ENCODE assay signal across 21 cellular contexts in genomic region chr20:15658295-15658694, GRCh38.
"Had no signal": no experiment of that assay in that cellular context is flagged by ENCODE, and none has a peak within 500 bp of the region (broad histone marks: within the 10 kb centered on the region; RNA-seq: fewer than 3 reads in every experiment).

No MANE protein-coding gene starts in this region.

- FAIRE-seq: bronchial epithelial cell had no signal

- H3K36me3 Mint-ChIP-seq: activated naive CD8-positive, alpha-beta T cell; memory B cell had no signal

- ATAC-seq: activated T-cell treated with anti-CD3 and anti-CD28 coated beads, Interleukin-2, amount 50 U/mL, for 4 hours; left ventricle myocardium superior; T-helper 17 cell had no signal

- H3K4me3 ChIP-seq: spleen, tibial artery had no signal

- H3K36me3 ChIP-seq: spleen, tibial artery had no signal

- H3K9me3 Mint-ChIP-seq: activated T-helper 2 cell treated with anti-CD3 and anti-CD28 coated beads, Interferon-gamma antibody, Interleukin-2, Interleukin-4, amounts not matched to agents 10 μg/mL and 5 μg/mL and 100 μg/mL, durations not matched to agents 14 hours and 24 hours and 36 hours; memory B cell; nephron progenitor cell had no signal

- DNase-seq: activated CD4-positive, alpha-beta T cell treated with anti-CD3 and anti-CD28 coated beads for 4 hours; activated CD4-positive, alpha-beta T cell treated with anti-CD3 and anti-CD28 coated beads, Interleukin-2, amount 50 U/mL, for 48 hours; activated CD4-positive, CD25-positive, alpha-beta regulatory T cell; activated CD8-positive, alpha-beta memory T cell treated with anti-CD3 and anti-CD28 coated beads, Interleukin-2, amount 50 U/mL, for 48 hours; activated naive CD4-positive, alpha-beta T cell; activated T-cell treated with anti-CD3 and anti-CD28 coated beads, Interleukin-2, amount 50 U/mL, for 4 hours; cerebellar nuclear complex; cortex of kidney; left ventricle myocardium superior; nephron progenitor cell; spleen; stimulated activated CD4-positive, alpha-beta T cell treated with anti-CD3 and anti-CD28 coated beads, Interleukin-4, amount 100 ng/mL, for 1 hour; stimulated activated naive CD4-positive, alpha-beta T cell treated with Interleukin-2 at 50 U/mL for 16 hours; SW 1271; T-helper 17 cell; tibial artery had no signal

- H3K4me1 ChIP-seq: spleen had no signal

- H3K4me1 Mint-ChIP-seq: T-helper 17 cell had no signal

- H3K27ac ChIP-seq: epithelial cell of prostate, spleen, tibial artery had no signal

- H3K27me3 Mint-ChIP-seq: activated naive CD8-positive, alpha-beta T cell; memory B cell; T-helper 17 cell had no signal

- H3K9me3 ChIP-seq: spleen, tibial artery had no signal

- H3K4me3 Mint-ChIP-seq: activated naive CD8-positive, alpha-beta T cell; activated T-cell treated with anti-CD3 and anti-CD28 coated beads, Interleukin-2, amount 50 U/mL, for 4 hours; memory B cell; nephron progenitor cell; T-helper 17 cell had no signal

- H3K27ac Mint-ChIP-seq: activated naive CD8-positive, alpha-beta T cell; activated T-helper 2 cell treated with anti-CD3 and anti-CD28 coated beads, Interferon-gamma antibody, Interleukin-2, Interleukin-4, amounts not matched to agents 10 μg/mL and 5 μg/mL and 100 μg/mL, durations not matched to agents 14 hours and 24 hours and 36 hours; memory B cell; nephron progenitor cell; T-helper 17 cell had no signal

- H3K27me3 ChIP-seq: tibial artery had no signal
